Comparison of ENCODE assay signal across 21 cellular contexts in the genomic region with DNA sequence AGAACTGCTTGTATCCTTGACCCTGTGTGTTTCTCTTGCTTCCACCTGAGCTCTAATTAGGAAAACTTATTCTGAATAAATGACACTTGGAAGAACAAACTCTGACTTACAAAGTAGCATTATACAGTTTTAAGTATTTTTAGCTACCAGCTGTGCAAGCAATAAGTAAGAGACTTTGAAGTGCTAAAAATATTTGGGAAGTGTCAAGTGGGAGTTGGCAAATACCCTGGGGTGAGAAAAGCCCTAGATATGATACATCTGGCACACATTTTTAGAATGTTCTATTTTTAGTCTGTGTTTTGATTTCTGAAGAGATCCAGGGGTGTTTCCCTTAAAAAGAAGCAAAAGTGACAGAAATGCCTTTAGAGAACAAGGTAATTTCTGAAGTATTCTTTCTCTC.
A peak's percentile ranks its signal among the peaks of the same experiment; 100 is the strongest.
DNase-seq lines count a peak whose midpoint lies in the region; ATAC-seq and TF ChIP-seq lines count a peak whose summit lies in the region.
"Had no signal": no experiment of that assay in that cellular context is flagged by ENCODE, and none has a peak within 500 bp of the region (broad histone marks: within the 10 kb centered on the region; RNA-seq: fewer than 3 reads in every experiment).

No MANE protein-coding gene starts in this region.

- no peaks in the 10 kb centered on the region for H3K4me1 ChIP-seq in left lung
- H3K4me1 ChIP-seq: SJCRH30 had no signal

- CTCF ChIA-PET in HEK293T (lab: Yijun Ruan, JAX), result no interaction called here

- TF ChIP-seq CTCF in left lung (IDR thresholded peaks at IDR 0.05), result no peak

- H3K36me3 ChIP-seq in left lung, result no peaks in the 10 kb centered on the region
- H3K36me3 ChIP-seq: SJCRH30 had no signal

- H3K4me3 ChIP-seq in left lung, result no peak overlapping the region
- H3K4me3 ChIP-seq: GM23248, SJCRH30 had no signal

- intact Hi-C loops in left cardiac atrium (cut with DNase I), result no loop called here
- intact Hi-C loops in left ventricle myocardium superior (cut with micrococcal nuclease), result no loop called here
- intact Hi-C loops in left lung (cut with DNase I), result no loop called here

- POLR2A ChIA-PET in HEK293T (lab: Yijun Ruan, JAX), result no interaction called here

- H3K27ac ChIP-seq in left lung, result no peak overlapping the region
- H3K27ac ChIP-seq: 22Rv1, GM23248, SJCRH30 had no signal

- no peaks in the 10 kb centered on the region for H3K27me3 ChIP-seq in left lung
- H3K27me3 ChIP-seq: SJCRH30 had no signal

- H3K9me3 ChIP-seq in left lung, result no peaks in the 10 kb centered on the region
- H3K9me3 ChIP-seq: SJCRH30 had no signal

- ATAC-seq in left cardiac atrium (peak; percentile 71 to 87), left ventricle myocardium superior (no peak), left lung (peak; percentile 80)
- ATAC-seq: CD8-positive, alpha-beta T cell; Panc1 had no signal

- DNase-seq in DMS79 (lab: John Stamatoyannopoulos, UW) (peak; percentile 1), DMS79 treated with DMSO at 0.1 percent for 48 hours (lab: John Stamatoyannopoulos, UW) (no peak), left cardiac atrium (no peak), left ventricle myocardium superior (no peak), left lung (no peak), superior temporal gyrus (ENCODE audit: extremely low spot score) (peak; percentile 40), anterior cingulate cortex (lab: John Stamatoyannopoulos, UW) (no peak), HEK293T (ENCODE audit: extremely low spot score) (no peak)
- DNase-seq: ACHN; C1 segment of cervical spinal cord; CD8-positive, alpha-beta T cell; GM23248; H9; KG1; NCI-H1092 treated with DMSO at 0.1 percent for 48 hours; NCI-H2029 treated with DMSO at 0.1 percent for 48 hours; NCI-H2171 treated with DMSO at 0.1 percent for 48 hours; NCI-H526 treated with DMSO at 0.1 percent for 48 hours; SJCRH30 had no signal

TF ChIP-seq in HEK293T, 16 proteins besides CTCF, POLR2A, EP300 and RAD21:
- TF ChIP-seq BHLHE40 (IDR thresholded peaks at IDR 0.05; ENCODE audit: borderline replicate concordance) (no peak), L3MBTL2 (conservative IDR thresholded peaks at IDR 0.05) (no peak), FOXK2 (IDR thresholded peaks at IDR 0.05) (no peak), HDGF (IDR thresholded peaks at IDR 0.05; ENCODE audit: borderline replicate concordance) (no peak), ARNT (IDR thresholded peaks at IDR 0.05) (no peak), ZNF384 (IDR thresholded peaks at IDR 0.05) (no peak), TARDBP (IDR thresholded peaks at IDR 0.05) (no peak), SP1 (IDR thresholded peaks at IDR 0.05) (no peak), ELF4 (IDR thresholded peaks at IDR 0.05) (no peak)
TF ChIP-seq in HEK293T: peak in this region for 0.

Comparison
In these comparisons a context has a peak if more than half of its experiments do, and no peak if none do; other contexts are left out.
1. DNase-seq: peak in DMS79 (single experiment) and superior temporal gyrus (single experiment); none in DMS79 treated with DMSO at 0.1 percent for 48 hours (single experiment), left cardiac atrium (single experiment), left ventricle myocardium superior (single experiment), left lung (0 of 2), anterior cingulate cortex (0 of 58) and HEK293T (single experiment).